8 cellular contexts compared by ENCODE assay signal in genomic region chr17:21275579-21276339, GRCh38. TPM values are rescaled to one million over a fixed set of nuclear protein-coding genes. Genes with fewer than 3 reads are reported as not detected.
A peak's percentile ranks its signal among the peaks of the same experiment; 100 is the strongest.
DNase-seq lines count a peak whose midpoint lies in the region; ATAC-seq and TF ChIP-seq lines count a peak whose summit lies in the region.

No MANE protein-coding gene starts in this region.

- peak overlapping the region; percentile 97 for H3K4me3 Mint-ChIP-seq in activated naive CD8-positive, alpha-beta T cell

- peaks cover 33 to 48% (median 39%) of the 10 kb centered on the region in 4 donors for H3K4me1 ChIP-seq in upper lobe of left lung

- peaks cover 40% of the 10 kb centered on the region for H3K4me1 Mint-ChIP-seq in activated naive CD8-positive, alpha-beta T cell (ENCODE audit: low read depth)

- no peaks in the 10 kb centered on the region for H3K36me3 Mint-ChIP-seq in activated naive CD8-positive, alpha-beta T cell

- peak overlapping the region in 3 of 4 donors; percentile 1 to 78 (median 70) for H3K27ac ChIP-seq in upper lobe of left lung

- H3K9me3 ChIP-seq in upper lobe of left lung: no peaks in the 10 kb centered on the region

- no peaks in the 10 kb centered on the region for H3K9me3 Mint-ChIP-seq in activated naive CD8-positive, alpha-beta T cell (ENCODE audit: low read depth)

- TF ChIP-seq CTCF in upper lobe of left lung (IDR thresholded peaks at IDR 0.05): peak in 3 of 6 experiments; percentile 13 to 16 (median 16)

- peak in 1 of 4 donors; percentile 79 for TF ChIP-seq POLR2A in upper lobe of left lung (IDR thresholded peaks at IDR 0.05)

- intact Hi-C loops in cardiac septum (cut with DNase I): loop anchor here (5.0 kb wide), 1 partner anchor 63 kb away; the partner anchor contains the start of gene TMEM11

- no peaks in the 10 kb centered on the region for H3K27me3 Mint-ChIP-seq in activated naive CD8-positive, alpha-beta T cell

- no peaks in the 10 kb centered on the region for H3K36me3 ChIP-seq in H7 (replicated peaks; ENCODE audit: control insufficient read depth, insufficient read depth, low read length)
- no peaks in the 10 kb centered on the region for H3K36me3 ChIP-seq in upper lobe of left lung

- 2 to 4% methylated on average over 43 to 55 of the region's 61 CpGs for WGBS in upper lobe of left lung, 2 donors

- peaks cover 8% of the 10 kb centered on the region for H3K27me3 ChIP-seq in H7 (ENCODE audit: control insufficient read depth, insufficient read depth, low read length)
- no peaks in the 10 kb centered on the region for H3K27me3 ChIP-seq in upper lobe of left lung

- no peak for TF ChIP-seq EP300 in upper lobe of left lung (IDR thresholded peaks at IDR 0.05)

- peak overlapping the region; percentile 97 for H3K27ac Mint-ChIP-seq in activated naive CD8-positive, alpha-beta T cell

- ATAC-seq in upper lobe of left lung (ENCODE audit: low FRiP score in 2 of 2): peak; percentile 94 to 97

- DNase-seq in H7 (peak; percentile 99), M059J (ENCODE audit: low read depth) (peak; percentile 77), SKM-1 (lab: John Stamatoyannopoulos, UW; ENCODE audit: unreplicated experiment) (peak; percentile 68), cardiac septum (ENCODE audit: low spot score) (peak; percentile 99), pons (ENCODE audit: low spot score) (peak; percentile 85), upper lobe of left lung (peak; percentile 97 to 100)

- H3K4me3 ChIP-seq in GM08714 (ENCODE audit: low read length) (peak overlapping the region; percentile 51; the same call in 1 of the 2 replicates), H7 (ENCODE audit: insufficient read depth, low read depth, low read length) (peak overlapping the region; percentile 75), upper lobe of left lung (peak overlapping the region; percentile 62 to 83 (median 67))

RNA-seq across cellular contexts. Expression of gene MAP2K3, which starts 8.8 kb away (rescaled TPM):
- total RNA-seq in H7 (2014; rRNA removed; shearing (Covaris generic)): 26.1 and 27.5 TPM in 2 replicates
- total RNA-seq in M059J (2014; rRNA removed; shearing (Covaris generic)): 20.7 and 23.9 TPM in 2 replicates
- total RNA-seq in cardiac septum (70.5 TPM), upper lobe of left lung (100 to 1,000 TPM in 1 of 6 donors, 10 to 100 TPM in 5; 45.1 to 134 (median 79.5) TPM)

RNA-seq across cellular contexts. Expression of gene NATD1, which starts 22.5 kb away (rescaled TPM):
- total RNA-seq in H7 (2014; rRNA removed; shearing (Covaris generic)): 12.3 and 12.9 TPM in 2 replicates
- total RNA-seq in M059J (2014; rRNA removed; shearing (Covaris generic)): 1.7 and 2.5 TPM in 2 replicates
- total RNA-seq in cardiac septum: 14.4 TPM
- total RNA-seq in upper lobe of left lung: 10 to 100 TPM; 11.2 to 32.5 (median 16.1) TPM

Comparison
In these comparisons a context has a peak if more than half of its experiments do, and no peak if none do; other contexts are left out.
1. Peak in every context shown above with its lines: DNase-seq, ATAC-seq, H3K4me3 ChIP-seq and H3K27ac ChIP-seq.